1 cellular context compared by ENCODE assay signal in the genomic region with DNA sequence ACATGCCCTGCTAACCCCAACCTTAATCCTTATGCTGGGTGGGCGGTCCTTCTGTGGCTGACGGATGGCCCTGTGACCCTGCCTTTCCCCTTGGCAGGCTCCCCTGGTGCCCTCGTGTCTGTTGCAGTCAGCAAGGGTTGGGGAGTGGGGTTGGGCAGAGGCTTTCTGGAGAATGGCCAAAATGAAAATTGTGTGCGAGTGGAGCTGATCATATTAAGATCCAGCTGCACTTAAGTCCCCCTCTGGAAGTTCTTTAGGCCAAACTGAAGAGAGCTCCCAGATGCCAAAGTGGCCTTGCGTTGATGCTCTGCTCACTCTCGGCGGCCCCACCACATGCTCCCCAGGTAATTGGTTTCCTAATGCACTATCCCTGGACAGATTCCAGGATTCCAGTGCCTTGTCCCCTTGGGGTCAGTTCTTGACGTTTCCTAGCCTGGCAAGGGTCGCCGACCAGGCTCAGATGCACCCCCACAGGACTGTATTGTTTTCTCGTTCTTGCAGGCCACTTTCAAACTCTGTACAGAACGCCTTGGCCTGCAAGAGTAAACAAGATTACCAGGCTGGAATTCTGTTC.
TF ChIP-seq lines count a peak whose summit lies in the region.

No MANE protein-coding gene starts in this region.

TF ChIP-seq in GM23338, 12 proteins besides CTCF, POLR2A, EP300 and RAD21 (continued from another document):
- TF ChIP-seq, protein P1, sequence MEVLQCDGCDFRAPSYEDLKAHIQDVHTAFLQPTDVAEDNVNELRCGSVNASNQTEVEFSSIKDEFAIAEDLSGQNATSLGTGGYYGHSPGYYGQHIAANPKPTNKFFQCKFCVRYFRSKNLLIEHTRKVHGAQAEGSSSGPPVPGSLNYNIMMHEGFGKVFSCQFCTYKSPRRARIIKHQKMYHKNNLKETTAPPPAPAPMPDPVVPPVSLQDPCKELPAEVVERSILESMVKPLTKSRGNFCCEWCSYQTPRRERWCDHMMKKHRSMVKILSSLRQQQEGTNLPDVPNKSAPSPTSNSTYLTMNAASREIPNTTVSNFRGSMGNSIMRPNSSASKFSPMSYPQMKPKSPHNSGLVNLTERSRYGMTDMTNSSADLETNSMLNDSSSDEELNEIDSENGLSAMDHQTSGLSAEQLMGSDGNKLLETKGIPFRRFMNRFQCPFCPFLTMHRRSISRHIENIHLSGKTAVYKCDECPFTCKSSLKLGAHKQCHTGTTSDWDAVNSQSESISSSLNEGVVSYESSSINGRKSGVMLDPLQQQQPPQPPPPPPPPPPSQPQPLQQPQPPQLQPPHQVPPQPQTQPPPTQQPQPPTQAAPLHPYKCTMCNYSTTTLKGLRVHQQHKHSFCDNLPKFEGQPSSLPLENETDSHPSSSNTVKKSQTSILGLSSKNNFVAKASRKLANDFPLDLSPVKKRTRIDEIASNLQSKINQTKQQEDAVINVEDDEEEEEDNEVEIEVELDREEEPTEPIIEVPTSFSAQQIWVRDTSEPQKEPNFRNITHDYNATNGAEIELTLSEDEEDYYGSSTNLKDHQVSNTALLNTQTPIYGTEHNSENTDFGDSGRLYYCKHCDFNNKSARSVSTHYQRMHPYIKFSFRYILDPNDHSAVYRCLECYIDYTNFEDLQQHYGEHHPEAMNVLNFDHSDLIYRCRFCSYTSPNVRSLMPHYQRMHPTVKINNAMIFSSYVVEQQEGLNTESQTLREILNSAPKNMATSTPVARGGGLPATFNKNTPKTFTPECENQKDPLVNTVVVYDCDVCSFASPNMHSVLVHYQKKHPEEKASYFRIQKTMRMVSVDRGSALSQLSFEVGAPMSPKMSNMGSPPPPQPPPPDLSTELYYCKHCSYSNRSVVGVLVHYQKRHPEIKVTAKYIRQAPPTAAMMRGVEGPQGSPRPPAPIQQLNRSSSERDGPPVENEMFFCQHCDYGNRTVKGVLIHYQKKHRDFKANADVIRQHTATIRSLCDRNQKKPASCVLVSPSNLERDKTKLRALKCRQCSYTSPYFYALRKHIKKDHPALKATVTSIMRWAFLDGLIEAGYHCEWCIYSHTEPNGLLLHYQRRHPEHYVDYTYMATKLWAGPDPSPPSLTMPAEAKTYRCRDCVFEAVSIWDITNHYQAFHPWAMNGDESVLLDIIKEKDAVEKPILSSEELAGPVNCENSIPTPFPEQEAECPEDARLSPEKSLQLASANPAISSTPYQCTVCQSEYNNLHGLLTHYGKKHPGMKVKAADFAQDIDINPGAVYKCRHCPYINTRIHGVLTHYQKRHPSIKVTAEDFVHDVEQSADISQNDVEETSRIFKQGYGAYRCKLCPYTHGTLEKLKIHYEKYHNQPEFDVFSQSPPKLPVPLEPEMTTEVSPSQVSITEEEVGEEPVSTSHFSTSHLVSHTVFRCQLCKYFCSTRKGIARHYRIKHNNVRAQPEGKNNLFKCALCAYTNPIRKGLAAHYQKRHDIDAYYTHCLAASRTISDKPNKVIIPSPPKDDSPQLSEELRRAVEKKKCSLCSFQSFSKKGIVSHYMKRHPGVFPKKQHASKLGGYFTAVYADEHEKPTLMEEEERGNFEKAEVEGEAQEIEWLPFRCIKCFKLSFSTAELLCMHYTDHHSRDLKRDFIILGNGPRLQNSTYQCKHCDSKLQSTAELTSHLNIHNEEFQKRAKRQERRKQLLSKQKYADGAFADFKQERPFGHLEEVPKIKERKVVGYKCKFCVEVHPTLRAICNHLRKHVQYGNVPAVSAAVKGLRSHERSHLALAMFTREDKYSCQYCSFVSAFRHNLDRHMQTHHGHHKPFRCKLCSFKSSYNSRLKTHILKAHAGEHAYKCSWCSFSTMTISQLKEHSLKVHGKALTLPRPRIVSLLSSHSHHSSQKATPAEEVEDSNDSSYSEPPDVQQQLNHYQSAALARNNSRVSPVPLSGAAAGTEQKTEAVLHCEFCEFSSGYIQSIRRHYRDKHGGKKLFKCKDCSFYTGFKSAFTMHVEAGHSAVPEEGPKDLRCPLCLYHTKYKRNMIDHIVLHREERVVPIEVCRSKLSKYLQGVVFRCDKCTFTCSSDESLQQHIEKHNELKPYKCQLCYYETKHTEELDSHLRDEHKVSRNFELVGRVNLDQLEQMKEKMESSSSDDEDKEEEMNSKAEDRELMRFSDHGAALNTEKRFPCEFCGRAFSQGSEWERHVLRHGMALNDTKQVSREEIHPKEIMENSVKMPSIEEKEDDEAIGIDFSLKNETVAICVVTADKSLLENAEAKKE (CRISPR knock-in tag; IDR thresholded peaks at IDR 0.05): no peak
- TF ChIP-seq, protein P2, sequence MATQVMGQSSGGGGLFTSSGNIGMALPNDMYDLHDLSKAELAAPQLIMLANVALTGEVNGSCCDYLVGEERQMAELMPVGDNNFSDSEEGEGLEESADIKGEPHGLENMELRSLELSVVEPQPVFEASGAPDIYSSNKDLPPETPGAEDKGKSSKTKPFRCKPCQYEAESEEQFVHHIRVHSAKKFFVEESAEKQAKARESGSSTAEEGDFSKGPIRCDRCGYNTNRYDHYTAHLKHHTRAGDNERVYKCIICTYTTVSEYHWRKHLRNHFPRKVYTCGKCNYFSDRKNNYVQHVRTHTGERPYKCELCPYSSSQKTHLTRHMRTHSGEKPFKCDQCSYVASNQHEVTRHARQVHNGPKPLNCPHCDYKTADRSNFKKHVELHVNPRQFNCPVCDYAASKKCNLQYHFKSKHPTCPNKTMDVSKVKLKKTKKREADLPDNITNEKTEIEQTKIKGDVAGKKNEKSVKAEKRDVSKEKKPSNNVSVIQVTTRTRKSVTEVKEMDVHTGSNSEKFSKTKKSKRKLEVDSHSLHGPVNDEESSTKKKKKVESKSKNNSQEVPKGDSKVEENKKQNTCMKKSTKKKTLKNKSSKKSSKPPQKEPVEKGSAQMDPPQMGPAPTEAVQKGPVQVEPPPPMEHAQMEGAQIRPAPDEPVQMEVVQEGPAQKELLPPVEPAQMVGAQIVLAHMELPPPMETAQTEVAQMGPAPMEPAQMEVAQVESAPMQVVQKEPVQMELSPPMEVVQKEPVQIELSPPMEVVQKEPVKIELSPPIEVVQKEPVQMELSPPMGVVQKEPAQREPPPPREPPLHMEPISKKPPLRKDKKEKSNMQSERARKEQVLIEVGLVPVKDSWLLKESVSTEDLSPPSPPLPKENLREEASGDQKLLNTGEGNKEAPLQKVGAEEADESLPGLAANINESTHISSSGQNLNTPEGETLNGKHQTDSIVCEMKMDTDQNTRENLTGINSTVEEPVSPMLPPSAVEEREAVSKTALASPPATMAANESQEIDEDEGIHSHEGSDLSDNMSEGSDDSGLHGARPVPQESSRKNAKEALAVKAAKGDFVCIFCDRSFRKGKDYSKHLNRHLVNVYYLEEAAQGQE (IDR thresholded peaks at IDR 0.05; ENCODE audit: unreplicated experiment): no peak
- TF ChIP-seq POLR2AphosphoS5 (IDR thresholded peaks at IDR 0.05; ENCODE audit: low read depth) (no peak), ZNF114 (CRISPR knock-in tag; IDR thresholded peaks at IDR 0.05) (no peak), ZNF331 (CRISPR knock-in tag; IDR thresholded peaks at IDR 0.05; ENCODE audit: low read depth) (no peak), CREB1 (CRISPR knock-in tag; IDR thresholded peaks at IDR 0.05; ENCODE audit: low read depth) (no peak), EZH2phosphoT487 (IDR thresholded peaks at IDR 0.05; ENCODE audit: unreplicated experiment) (no peak)
